In genomic region chr19:2038284-2039081, GRCh38 we compare ENCODE assay signal across 14 cellular contexts. TPM values are rescaled to one million over a fixed set of nuclear protein-coding genes. Genes with fewer than 3 reads are reported as not detected.
DNase-seq lines count a peak whose midpoint lies in the region; ATAC-seq and TF ChIP-seq lines count a peak whose summit lies in the region.
"Had no signal": no experiment of that assay in that cellular context is flagged by ENCODE, and none has a peak within 500 bp of the region (broad histone marks: within the 10 kb centered on the region; RNA-seq: fewer than 3 reads in every experiment).

No MANE protein-coding gene starts in this region.

- H3K4me3 Mint-ChIP-seq in naive thymus-derived CD4-positive, alpha-beta T cell = peak overlapping the region in 1 of 10 donors; percentile 37
- H3K4me3 Mint-ChIP-seq: activated naive CD8-positive, alpha-beta T cell treated with anti-CD3 and anti-CD28 coated beads, Interleukin-2, amount 50 U/mL, for 24 hours had no signal

- DNase-seq in cardiac muscle cell (ENCODE audit: low read depth in 1 of 2, low spot score in 1 of 2) = no peak
- no peak for DNase-seq in cardiac septum (ENCODE audit: low spot score)
- peak; percentile 46 for DNase-seq in ecto neural progenitor cell (ENCODE audit: low spot score)
- DNase-seq in naive thymus-derived CD4-positive, alpha-beta T cell = no peak
- DNase-seq in ureter (ENCODE audit: low spot score) = peak; percentile 48
- no peak for DNase-seq in NCI-H446 treated with DMSO at 0.1 percent for 48 hours (lab: John Stamatoyannopoulos, UW)
- no peak for DNase-seq in SHP77 treated with DMSO at 0.1 percent for 48 hours (lab: John Stamatoyannopoulos, UW)
- DNase-seq: activated naive CD8-positive, alpha-beta T cell treated with anti-CD3 and anti-CD28 coated beads, Interleukin-2, amount 50 U/mL, for 24 hours; activated T-cell treated with anti-CD3 and anti-CD28 coated beads, Interleukin-2, amount 50 U/mL, for 72 hours; NCI-H2029 treated with DMSO at 0.1 percent for 48 hours; NCI-H69; stimulated activated CD4-positive, alpha-beta T cell treated with anti-CD3 and anti-CD28 coated beads, Interleukin-1b, Interleukin-23, amount 100 ng/mL, for 48 hours had no signal

- H3K4me3 ChIP-seq in cardiac muscle cell = no peak overlapping the region
- H3K4me3 ChIP-seq in naive thymus-derived CD4-positive, alpha-beta T cell (ENCODE audit: low read length) = no peak overlapping the region

- H3K27ac Mint-ChIP-seq in naive thymus-derived CD4-positive, alpha-beta T cell = peak overlapping the region in 4 of 9 donors; percentile 10 to 86 (median 79)
- H3K27ac Mint-ChIP-seq: activated naive CD8-positive, alpha-beta T cell treated with anti-CD3 and anti-CD28 coated beads, Interleukin-2, amount 50 U/mL, for 24 hours; activated T-cell treated with anti-CD3 and anti-CD28 coated beads, Interleukin-2, amount 50 U/mL, for 72 hours had no signal

- peaks cover 0 to 3% (median 0%) of the 10 kb centered on the region in 11 donors for H3K9me3 Mint-ChIP-seq in naive thymus-derived CD4-positive, alpha-beta T cell
- H3K9me3 Mint-ChIP-seq: activated naive CD8-positive, alpha-beta T cell treated with anti-CD3 and anti-CD28 coated beads, Interleukin-2, amount 50 U/mL, for 24 hours had no signal

- peaks cover 2 to 29% (median 22%) of the 10 kb centered on the region in 7 donors for H3K4me1 Mint-ChIP-seq in naive thymus-derived CD4-positive, alpha-beta T cell

- no peak for TF ChIP-seq CTCF in cardiac muscle cell (IDR thresholded peaks at IDR 0.05; ENCODE audit: low read depth, low read length)

- CTCF ChIA-PET in naive thymus-derived CD4-positive, alpha-beta T cell (lab: Charles Lee) = interaction anchor here (0.6 kb wide), 1 partner anchor 47 kb away, joined by 3 read pairs; no protein-coding TSS in a partner anchor

- H3K27me3 ChIP-seq in cardiac muscle cell = no peaks in the 10 kb centered on the region
- no peaks in the 10 kb centered on the region for H3K27me3 ChIP-seq in naive thymus-derived CD4-positive, alpha-beta T cell (ENCODE audit: control insufficient read depth in 2 of 2, insufficient read depth in 2 of 2, low read length in 2 of 2)

- peaks cover 0 to 7% (median 0%) of the 10 kb centered on the region in 5 donors for H3K36me3 Mint-ChIP-seq in naive thymus-derived CD4-positive, alpha-beta T cell

- intact Hi-C loops in cardiac septum (cut with DNase I) = no loop called here
- intact Hi-C loops in naive thymus-derived CD4-positive, alpha-beta T cell (cut with micrococcal nuclease) = no loop called here

- peak overlapping the region; percentile 19 for H3K27ac ChIP-seq in cardiac muscle cell
- peak overlapping the region; percentile 35 for H3K27ac ChIP-seq in naive thymus-derived CD4-positive, alpha-beta T cell (ENCODE audit: low read depth, low read length)

- H3K9me3 ChIP-seq in cardiac muscle cell (ENCODE audit: low read depth) = no peaks in the 10 kb centered on the region
- H3K9me3 ChIP-seq in naive thymus-derived CD4-positive, alpha-beta T cell (ENCODE audit: control insufficient read depth in 2 of 3, low read length in 3 of 3) = peaks cover 0 to 4% (median 0%) of the 10 kb centered on the region in 3 experiments

- POLR2A ChIA-PET in naive thymus-derived CD4-positive, alpha-beta T cell (lab: Charles Lee) = interaction anchor here (0.6 to 5.5 kb wide), 4 partner anchors 11 to 21 kb away, joined by 3 to 21 read pairs (median 4); no protein-coding TSS in a partner anchor

- no peaks in the 10 kb centered on the region for H3K36me3 ChIP-seq in cardiac muscle cell
- H3K36me3 ChIP-seq in naive thymus-derived CD4-positive, alpha-beta T cell (ENCODE audit: control insufficient read depth in 2 of 3, insufficient read depth in 3 of 3, low read length in 3 of 3) = peaks cover 0 to 52% (median 24%) of the 10 kb centered on the region in 3 experiments

- H3K27me3 Mint-ChIP-seq in naive thymus-derived CD4-positive, alpha-beta T cell = no peaks in the 10 kb centered on the region
- H3K27me3 Mint-ChIP-seq: activated naive CD8-positive, alpha-beta T cell treated with anti-CD3 and anti-CD28 coated beads, Interleukin-2, amount 50 U/mL, for 24 hours had no signal

- peaks cover 22% of the 10 kb centered on the region for H3K4me1 ChIP-seq in cardiac muscle cell (ENCODE audit: low read depth)
- H3K4me1 ChIP-seq in naive thymus-derived CD4-positive, alpha-beta T cell (ENCODE audit: control insufficient read depth in 2 of 2, insufficient read depth in 2 of 2, low read length in 2 of 2) = peaks cover 22 to 39% of the 10 kb centered on the region in 2 donors

- no peak for ATAC-seq in naive thymus-derived CD4-positive, alpha-beta T cell
- no peak for ATAC-seq in GM21528 (IDR thresholded peaks at IDR 0.05; ENCODE audit: low FRiP score, unreplicated experiment)
- ATAC-seq: activated naive CD8-positive, alpha-beta T cell treated with anti-CD3 and anti-CD28 coated beads, Interleukin-2, amount 50 U/mL, for 24 hours; activated T-cell treated with anti-CD3 and anti-CD28 coated beads, Interleukin-2, amount 50 U/mL, for 72 hours; esophagus mucosa had no signal

RNA-seq across cellular contexts. Expression of gene MKNK2, which starts 12.6 kb away (rescaled TPM):
- 72.5 and 76.6 TPM in 2 replicates for total RNA-seq in cardiac muscle cell
- 72.8 and 87.2 TPM in 2 replicates for polyA plus RNA-seq in cardiac muscle cell
- 122 TPM for total RNA-seq in cardiac septum
- 100 to 1,000 TPM; 190 to 347 (median 238) TPM for total RNA-seq in naive thymus-derived CD4-positive, alpha-beta T cell
- 10 to 100 TPM; 28.8 to 52.9 TPM for polyA plus RNA-seq in naive thymus-derived CD4-positive, alpha-beta T cell
- total RNA-seq in ureter = 151 TPM

RNA-seq across cellular contexts. Expression of gene BTBD2, which starts 23.0 kb away (rescaled TPM):
- total RNA-seq in cardiac muscle cell = 133 and 155 TPM in 2 replicates
- 126 and 149 TPM in 2 replicates for polyA plus RNA-seq in cardiac muscle cell
- 60.5 TPM for total RNA-seq in cardiac septum
- total RNA-seq in naive thymus-derived CD4-positive, alpha-beta T cell = 10 to 100 TPM; 53.0 to 70.8 (median 67.5) TPM
- 1 to 10 TPM; 5.2 to 6.5 TPM for polyA plus RNA-seq in naive thymus-derived CD4-positive, alpha-beta T cell
- 102 TPM for total RNA-seq in ureter

RNA-seq across cellular contexts. Expression of gene MOB3A, which starts 57.6 kb away (rescaled TPM):
- total RNA-seq in cardiac muscle cell (15.1 and 17.4 TPM in 2 replicates), cardiac septum (17.0 TPM), ureter (51.0 TPM)
- 21.6 and 22.0 TPM in 2 replicates for polyA plus RNA-seq in cardiac muscle cell
- total RNA-seq in naive thymus-derived CD4-positive, alpha-beta T cell = 100 to 1,000 TPM in 4 of 5 experiments, 10 to 100 TPM in 1; 93.2 to 269 (median 117) TPM
- 100 to 1,000 TPM in 1 of 2 donors, 10 to 100 TPM in 1; 49.5 to 114 TPM for polyA plus RNA-seq in naive thymus-derived CD4-positive, alpha-beta T cell

RNA-seq across cellular contexts. Expression of gene IZUMO4, which starts 58.2 kb away (rescaled TPM):
- 10.5 and 11.6 TPM in 2 replicates for total RNA-seq in cardiac muscle cell
- polyA plus RNA-seq in cardiac muscle cell = 2.6 and 4.9 TPM in 2 replicates
- total RNA-seq in cardiac septum = 4.3 TPM
- total RNA-seq in naive thymus-derived CD4-positive, alpha-beta T cell = 10 to 100 TPM; 12.2 to 26.8 (median 15.7) TPM
- polyA plus RNA-seq in naive thymus-derived CD4-positive, alpha-beta T cell = 1 to 10 TPM in 1 of 2 donors, under 1 TPM in 1; 0.73 to 1.9 TPM
- 5.9 TPM for total RNA-seq in ureter

Comparison
In these comparisons a context has a peak if more than half of its experiments do, and no peak if none do; other contexts are left out.
1. DNase-seq: peak in ecto neural progenitor cell (single experiment) and ureter (single experiment); none in cardiac muscle cell (0 of 2), cardiac septum (single experiment), naive thymus-derived CD4-positive, alpha-beta T cell (0 of 9), NCI-H446 treated with DMSO at 0.1 percent for 48 hours (single experiment) and SHP77 treated with DMSO at 0.1 percent for 48 hours (single experiment).